20 cellular contexts compared by ENCODE assay signal in genomic region chr5:172758836-172759149, GRCh38. TPM values are rescaled to one million over a fixed set of nuclear protein-coding genes. Genes with fewer than 3 reads are reported as not detected.
DNase-seq lines count a peak whose midpoint lies in the region; ATAC-seq, FAIRE-seq and TF ChIP-seq lines count a peak whose summit lies in the region.
"Had no signal": no experiment of that assay in that cellular context is flagged by ENCODE, and none has a peak within 500 bp of the region (broad histone marks: within the 10 kb centered on the region; RNA-seq: fewer than 3 reads in every experiment).

No MANE protein-coding gene starts in this region.

- H3K9ac ChIP-seq in H1 (replicated peaks in 1 of 4; ENCODE audit: extremely low read depth in 1 of 4, low read depth in 3 of 4, low read length in 3 of 4) = no peak overlapping the region

- no peak overlapping the region for H3K14ac ChIP-seq in H1 (ENCODE audit: insufficient read length)

- POLR2A ChIA-PET in H1 (lab: Charles Lee; ENCODE audit: partially characterized antibody) = interaction anchor here (5.7 kb wide), 1 partner anchor 11 kb away, joined by 45 read pairs; the partner anchor contains the start of gene DUSP1

- H3K23ac ChIP-seq in H1 (ENCODE audit: insufficient read length) = no peak overlapping the region

- peak overlapping the region; percentile 7; the same call in 1 of the 2 replicates for H2BK12ac ChIP-seq in H1 (ENCODE audit: low read depth, low read length)

- TF ChIP-seq RAD21 in H1 (IDR thresholded peaks at IDR 0.05 in 1 of 2, conservative IDR thresholded peaks at IDR 0.05 in 1 of 2; ENCODE audit: low read depth in 2 of 2, low read length in 2 of 2) = no peak

- no peaks in the 10 kb centered on the region for H3K9me3 Mint-ChIP-seq in natural killer cell
- no peaks in the 10 kb centered on the region for H3K9me3 Mint-ChIP-seq in natural killer cell treated with Interleukin-12 subunit alpha and Interleukin-12 subunit beta and Interleukin-15 and Interleukin-18, amount 100 ng/mL, for 72 hours

- H4K5ac ChIP-seq in H1 (ENCODE audit: insufficient read length, low read depth, low read length) = no peak overlapping the region

- peak overlapping the region; percentile 3 to 21 for H3K27ac Mint-ChIP-seq in natural killer cell
- H3K27ac Mint-ChIP-seq in natural killer cell treated with Interleukin-12 subunit alpha and Interleukin-12 subunit beta and Interleukin-15 and Interleukin-18, amount 100 ng/mL, for 72 hours = no peak overlapping the region
- H3K27ac Mint-ChIP-seq: activated naive CD8-positive, alpha-beta T cell treated with anti-CD3 and anti-CD28 coated beads for 36 hours; nephron progenitor cell had no signal

- DNase-seq in natural killer cell (no peak), H1 (ENCODE audit: low read depth in 1 of 2, low spot score in 2 of 2) (no peak), osteoblast (ENCODE audit: insufficient read length, low spot score, missing footprints) (no peak), G401 (ENCODE audit: low spot score) (no peak), NOMO-1 treated with dmso at 0.1 percent for 144 hours (lab: John Stamatoyannopoulos, UW; ENCODE audit: unreplicated experiment) (no peak)
- DNase-seq in natural killer cell treated with Interleukin-12 subunit alpha and Interleukin-12 subunit beta and Interleukin-15 and Interleukin-18, amount 100 ng/mL, for 72 hours (ENCODE audit: low spot score) = no peak
- DNase-seq: activated CD4-positive, alpha-beta T cell treated with anti-CD3 and anti-CD28 coated beads for 1 hour; activated naive CD8-positive, alpha-beta T cell treated with anti-CD3 and anti-CD28 coated beads for 36 hours; CD4-positive, alpha-beta memory T cell; NCI-H1048; NCI-H2081 treated with DMSO at 0.1 percent for 48 hours; NCI-H526 treated with DMSO at 0.1 percent for 48 hours; nephron progenitor cell; OCI-M1; stimulated activated naive CD4-positive, alpha-beta T cell treated with Interleukin-2 at 50 U/mL for 16 hours; upper lobe of left lung had no signal

- peak overlapping the region; percentile 21; the same call in 1 of the 2 replicates for H2BK15ac ChIP-seq in H1 (ENCODE audit: low read length)

- H2BK20ac ChIP-seq in H1 (ENCODE audit: low read length) = no peak overlapping the region

- in situ Hi-C loops in G401 (cut with HindIII; ENCODE audit: low sequenced_read_pairs) = no loop called here

- no peak overlapping the region for H2BK120ac ChIP-seq in H1 (replicated peaks; ENCODE audit: low read depth, low read length)

- no peak overlapping the region for H3K27ac ChIP-seq in H1 (ENCODE audit: low read depth, low read length)
- peak overlapping the region; percentile 92 for H3K27ac ChIP-seq in osteoblast (ENCODE audit: low read depth, low read length)
- H3K27ac ChIP-seq: SJCRH30 had no signal

- H3K4ac ChIP-seq in H1 (replicated peaks; ENCODE audit: insufficient read length, low read depth, low read length) = no peak overlapping the region

- H3K27me3 ChIP-seq in H1 (replicated peaks in 1 of 4; ENCODE audit: control insufficient read depth in 3 of 4, extremely low read depth in 1 of 4, insufficient read depth in 3 of 4, low read length in 3 of 4) = peaks cover 0 to 7% (median 0%) of the 10 kb centered on the region in 4 experiments; a peak in 2 of 7 replicates
- H3K27me3 ChIP-seq in osteoblast (ENCODE audit: insufficient read depth, low read length) = no peaks in the 10 kb centered on the region
- H3K27me3 ChIP-seq: SJCRH30, upper lobe of left lung had no signal

- H2BK5ac ChIP-seq in H1 (ENCODE audit: low read depth, low read length) = no peak overlapping the region

- H4K91ac ChIP-seq in H1 (replicated peaks; ENCODE audit: insufficient read length, low read length) = no peak overlapping the region

- H2AFZ ChIP-seq in H1 (ENCODE audit: low read length) (peak overlapping the region; percentile 76; the same call in 1 of the 2 replicates), osteoblast (ENCODE audit: low read length) (no peak overlapping the region)

- H3K4me2 ChIP-seq in H1 (ENCODE audit: insufficient read depth in 1 of 2, low read depth in 2 of 2, low read length in 2 of 2) (no peak overlapping the region), osteoblast (ENCODE audit: insufficient read depth, low read length) (peak overlapping the region; percentile 80)

- no peaks in the 10 kb centered on the region for H3K79me2 ChIP-seq in H1 (ENCODE audit: control insufficient read depth in 1 of 2, insufficient read depth in 2 of 2, low read length in 2 of 2)
- no peaks in the 10 kb centered on the region for H3K79me2 ChIP-seq in osteoblast (ENCODE audit: insufficient read depth, low read length)

- WGBS in H1 (ENCODE audit: extremely low coverage in 1 of 2, insufficient coverage in 1 of 2, insufficient read length in 1 of 2, insufficient replicate concordance in 2 of 2, low coverage in 1 of 2, low lambda C conversion rate in 2 of 2, missing lambda C conversion rate in 1 of 2), 2 experiments = 92% methylated on average over 6 of the region's 6 CpGs; no CpG with 5 or more reads in 1 of the 2 experiments

- intact Hi-C loops in natural killer cell (cut with micrococcal nuclease) = no loop called here

- CTCF ChIA-PET in H1 (lab: Charles Lee; ENCODE audit: partially characterized antibody) = interaction anchor here (1.1 to 2.0 kb wide), 5 partner anchors 13 to 44 kb away, joined by 3 to 7 read pairs (median 4); no protein-coding TSS in a partner anchor

- no peak overlapping the region for H4K8ac ChIP-seq in H1 (ENCODE audit: extremely low read depth, insufficient read depth, low read length)

- ATAC-seq in natural killer cell = peak in 1 of 3 donors; percentile 37
- ATAC-seq in natural killer cell treated with Interleukin-12 subunit alpha and Interleukin-12 subunit beta and Interleukin-15 and Interleukin-18, amount 100 ng/mL, for 72 hours = no peak
- ATAC-seq in GM19324 (IDR thresholded peaks at IDR 0.05; ENCODE audit: low FRiP score, unreplicated experiment) = no peak
- ATAC-seq in esophagus mucosa = no peak

- no peak overlapping the region for H3K56ac ChIP-seq in H1 (replicated peaks; ENCODE audit: insufficient read length, low read depth, low read length)

- H3K18ac ChIP-seq in H1 (ENCODE audit: extremely low read depth, low read length) = no peak overlapping the region

- H2AK5ac ChIP-seq in H1 (ENCODE audit: low read depth, low read length) = no peak overlapping the region

- H3K27me3 Mint-ChIP-seq in natural killer cell (ENCODE audit: low read depth in 2 of 2) = peaks cover 10 to 20% of the 10 kb centered on the region in 2 donors
- peaks cover 0 to 20% of the 10 kb centered on the region in 2 donors for H3K27me3 Mint-ChIP-seq in natural killer cell treated with Interleukin-12 subunit alpha and Interleukin-12 subunit beta and Interleukin-15 and Interleukin-18, amount 100 ng/mL, for 72 hours
- H3K27me3 Mint-ChIP-seq: activated naive CD8-positive, alpha-beta T cell treated with anti-CD3 and anti-CD28 coated beads for 36 hours; CD4-positive, alpha-beta memory T cell had no signal

- peaks cover 5% of the 10 kb centered on the region in 2 donors for H3K4me1 Mint-ChIP-seq in natural killer cell
- H3K4me1 Mint-ChIP-seq in natural killer cell treated with Interleukin-12 subunit alpha and Interleukin-12 subunit beta and Interleukin-15 and Interleukin-18, amount 100 ng/mL, for 72 hours (ENCODE audit: low read depth in 2 of 2) = peaks cover 0 to 7% of the 10 kb centered on the region in 2 donors
- H3K4me1 Mint-ChIP-seq: activated naive CD8-positive, alpha-beta T cell treated with anti-CD3 and anti-CD28 coated beads for 36 hours had no signal

- TF ChIP-seq CTCF in natural killer cell (IDR thresholded peaks at IDR 0.05) (no peak), H1 (IDR thresholded peaks at IDR 0.05; ENCODE audit: control extremely low read depth in 1 of 3, insufficient read depth in 1 of 3, low read depth in 1 of 3, low read length in 3 of 3) (no peak), osteoblast (IDR thresholded peaks at IDR 0.05; ENCODE audit: extremely low read depth, low read depth, low read length) (no peak)

- H3K36me3 ChIP-seq in H1 (ENCODE audit: control insufficient read depth in 2 of 4, insufficient read depth in 4 of 4, low read length in 3 of 4) (no peaks in the 10 kb centered on the region), osteoblast (ENCODE audit: insufficient read depth, low read length) (no peaks in the 10 kb centered on the region)
- H3K36me3 ChIP-seq: SJCRH30, upper lobe of left lung had no signal

- no peak overlapping the region for H3K4me3 ChIP-seq in H1 (ENCODE audit: extremely low read depth in 1 of 4, insufficient read depth in 2 of 4, low read depth in 3 of 4, low read length in 4 of 4)
- H3K4me3 ChIP-seq in osteoblast (ENCODE audit: insufficient read depth, low read length) = no peak overlapping the region
- H3K4me3 ChIP-seq: upper lobe of left lung had no signal

- H3K23me2 ChIP-seq in H1 (ENCODE audit: low read depth, low read length) = no peaks in the 10 kb centered on the region

- H3K9me3 ChIP-seq in H1 (ENCODE audit: insufficient read depth in 2 of 2, low read depth in 1 of 2, low read length in 1 of 2) = no peaks in the 10 kb centered on the region
- no peaks in the 10 kb centered on the region for H3K9me3 ChIP-seq in osteoblast (ENCODE audit: low read depth, low read length)
- H3K9me3 ChIP-seq: SJCRH30, upper lobe of left lung had no signal

- H3K4me1 ChIP-seq in H1 (replicated peaks in 1 of 4; ENCODE audit: control insufficient read depth in 3 of 4, insufficient read depth in 4 of 4, low read length in 3 of 4) (peaks cover 0 to 6% (median 1%) of the 10 kb centered on the region in 4 experiments; a peak in 1 of 7 replicates), osteoblast (ENCODE audit: insufficient read depth, low read length) (peaks cover 13% of the 10 kb centered on the region)
- H3K4me1 ChIP-seq: upper lobe of left lung had no signal

- no peaks in the 10 kb centered on the region for H3K36me3 Mint-ChIP-seq in natural killer cell
- no peaks in the 10 kb centered on the region for H3K36me3 Mint-ChIP-seq in natural killer cell treated with Interleukin-12 subunit alpha and Interleukin-12 subunit beta and Interleukin-15 and Interleukin-18, amount 100 ng/mL, for 72 hours

- TF ChIP-seq POLR2A in H1 (IDR thresholded peaks at IDR 0.05; ENCODE audit: control extremely low read depth in 1 of 2, low read depth in 2 of 2, low read length in 2 of 2) = no peak

- H3K4me3 Mint-ChIP-seq in natural killer cell = no peak overlapping the region
- no peak overlapping the region for H3K4me3 Mint-ChIP-seq in natural killer cell treated with Interleukin-12 subunit alpha and Interleukin-12 subunit beta and Interleukin-15 and Interleukin-18, amount 100 ng/mL, for 72 hours
- H3K4me3 Mint-ChIP-seq: activated naive CD8-positive, alpha-beta T cell treated with anti-CD3 and anti-CD28 coated beads for 36 hours; nephron progenitor cell had no signal

- H4K20me1 ChIP-seq in H1 (replicated peaks in 1 of 2; ENCODE audit: control insufficient read depth in 1 of 2, insufficient read depth in 2 of 2, low read length in 2 of 2) (no peaks in the 10 kb centered on the region), osteoblast (ENCODE audit: insufficient read depth, low read length) (no peaks in the 10 kb centered on the region)

- no peaks in the 10 kb centered on the region for H3K79me1 ChIP-seq in H1 (ENCODE audit: low read depth, low read length)

- FAIRE-seq in H1 (lab: Jason Lieb, UNC) = no peak
- FAIRE-seq: bronchial epithelial cell had no signal

- TF ChIP-seq EP300 in H1 (IDR thresholded peaks at IDR 0.05; ENCODE audit: borderline replicate concordance in 1 of 2, low read depth in 2 of 2, low read length in 2 of 2) = no peak

RNA-seq across cellular contexts. Expression of gene DUSP1, which starts 12.2 kb away (rescaled TPM):
- total RNA-seq in natural killer cell (1,000 to 10,000 TPM; 1,579 to 2,725 (median 2,168) TPM), osteoblast (69.2 and 74.6 TPM in 2 replicates), esophagus mucosa (101 TPM)
- total RNA-seq in natural killer cell treated with Interleukin-12 subunit alpha and Interleukin-12 subunit beta and Interleukin-15 and Interleukin-18, amount 100 ng/mL, for 72 hours = 10 to 100 TPM; 12.4 to 13.6 TPM
- 6.5 and 8.6 TPM in 2 replicates for total RNA-seq in H1 (2021; fragmentation: NEBNext Ultra II Directional; extraction: Animal tissue kit (Norgen Biotek cat#: 25700))
- polyA plus RNA-seq in H1 (2011; rRNA removed) = 11.4 and 11.7 TPM in 2 replicates
- polyA plus RNA-seq in H1 (2011; cell fraction: cytosol; rRNA removed) = 11.3 TPM
- polyA plus RNA-seq in H1 (2011; cell fraction: nucleus; rRNA removed) = 15.3 TPM
- polyA plus RNA-seq in H1 (2012, experiment 1 of 2) = 6.9 to 8.1 TPM (median 7.2 TPM) in 4 replicates
- 7.6 TPM for polyA plus RNA-seq in H1 (2012, experiment 2 of 2)
- polyA plus RNA-seq in H1 (2013, experiment 1 of 2) = 3.2 TPM
- 2.9 TPM for polyA plus RNA-seq in H1 (2013, experiment 2 of 2)
- 17.6 and 18.7 TPM in 2 replicates for polyA minus RNA-seq in H1 (2011; rRNA and poly(A)+ RNA removed)
- 10.2 TPM for polyA minus RNA-seq in H1 (2011; cell fraction: cytosol; rRNA and poly(A)+ RNA removed)
- polyA minus RNA-seq in H1 (2011; cell fraction: nucleus; rRNA and poly(A)+ RNA removed) = 47.4 TPM
- total RNA-seq in G401 (2014; rRNA removed; shearing (Covaris generic)) = 36.6 and 39.1 TPM in 2 replicates

Comparison
In these comparisons a context has a peak if more than half of its experiments do, and no peak if none do; other contexts are left out.
1. H3K27ac Mint-ChIP-seq: peak in natural killer cell (2 of 2); none in natural killer cell treated with Interleukin-12 subunit alpha and Interleukin-12 subunit beta and Interleukin-15 and Interleukin-18, amount 100 ng/mL, for 72 hours (0 of 2).
2. RNA of gene DUSP1, which starts 12.2 kb away (total RNA-seq): 1,579 to 2,725 TPM in natural killer cell; 101 TPM in esophagus mucosa (single experiment), 69.2 to 74.6 TPM in osteoblast, 36.6 to 39.1 TPM in G401, 12.4 to 13.6 TPM in natural killer cell treated with Interleukin-12 subunit alpha and Interleukin-12 subunit beta and Interleukin-15 and Interleukin-18, amount 100 ng/mL, for 72 hours and 6.5 to 8.6 TPM in H1; every median in the first group is over 10 times any median in the second.